In genomic region chr19:10811391-10812111, GRCh38 we compare ENCODE assay signal across 1 cellular context.
TF ChIP-seq lines count a peak whose summit lies in the region.

No MANE protein-coding gene starts in this region.

TF ChIP-seq in K562, 482 proteins besides CTCF, POLR2A, EP300 and RAD21:
- peak; percentile 34 for TF ChIP-seq ZFX (CRISPR knock-in tag; IDR thresholded peaks at IDR 0.05)
- TF ChIP-seq ZBTB7A (IDR thresholded peaks at IDR 0.05; ENCODE audit: borderline replicate concordance, control insufficient read depth, low read depth, low read length): peak; percentile 61; the same call in 1 of the 2 replicates
- TF ChIP-seq ZNF212 (CRISPR knock-in tag; IDR thresholded peaks at IDR 0.05): no peak
- 0 out of 2 replicates have a peak, but pooled peaks have one; percentile 8 for TF ChIP-seq SPI1 (IDR thresholded peaks at IDR 0.05; ENCODE audit: borderline replicate concordance, low read depth, low read length)
- TF ChIP-seq PML (IDR thresholded peaks at IDR 0.05; ENCODE audit: low read length): 0 out of 2 replicates have a peak, but pooled peaks have one; percentile 34
- peak; percentile 57 for TF ChIP-seq TEAD4 (IDR thresholded peaks at IDR 0.05; ENCODE audit: low read length)
- no peak for TF ChIP-seq TEAD4 (CRISPR knock-in tag; IDR thresholded peaks at IDR 0.05; ENCODE audit: borderline replicate concordance)
- peak; percentile 40; the same call in 1 of the 2 replicates for TF ChIP-seq POLR2AphosphoS5 (IDR thresholded peaks at IDR 0.05; ENCODE audit: control insufficient read depth, insufficient read depth, low read depth, low read length)
- peak in 1 of 2 experiments; percentile 76; a peak in 2 of 4 replicates for TF ChIP-seq RCOR1 (IDR thresholded peaks at IDR 0.05; ENCODE audit: borderline replicate concordance in 1 of 2, low read depth in 2 of 2, low read length in 2 of 2)
- TF ChIP-seq PBX2 (CRISPR knock-in tag; IDR thresholded peaks at IDR 0.05; ENCODE audit: low read depth): no peak
- no peak for TF ChIP-seq PBX2 (tag; conservative IDR thresholded peaks at IDR 0.05; ENCODE audit: low read depth)
- TF ChIP-seq RBM17 (IDR thresholded peaks at IDR 0.05; ENCODE audit: borderline replicate concordance, low read depth, low read length): no peak
- TF ChIP-seq MNT (conservative IDR thresholded peaks at IDR 0.05): peak in 1 of 2 experiments; percentile 41; a peak in 1 of 4 replicates
- TF ChIP-seq MYNN (IDR thresholded peaks at IDR 0.05): peak; percentile 10; the same call in 1 of the 2 replicates
- no peak for TF ChIP-seq MYNN (CRISPR knock-in tag; IDR thresholded peaks at IDR 0.05)
- TF ChIP-seq FOSL1 (tag; conservative IDR thresholded peaks at IDR 0.05): no peak
- TF ChIP-seq RBM22 (IDR thresholded peaks at IDR 0.05; ENCODE audit: low read depth, low read length, poor library complexity, severe bottlenecking): peak; percentile 91
- TF ChIP-seq TCF3 (CRISPR knock-in tag; IDR thresholded peaks at IDR 0.05): peak; percentile 81
- no peak for TF ChIP-seq CSDE1 (IDR thresholded peaks at IDR 0.05)
- TF ChIP-seq NR2C1 (IDR thresholded peaks at IDR 0.05): peak; percentile 80
- peak; percentile 80 for TF ChIP-seq NR2C1 (tag; IDR thresholded peaks at IDR 0.05)
- TF ChIP-seq CBFA2T3 (IDR thresholded peaks at IDR 0.05): peak; percentile 83
- TF ChIP-seq CREM (IDR thresholded peaks at IDR 0.05; ENCODE audit: low read depth): 0 out of 2 replicates have a peak, but pooled peaks have one; percentile 17
- TF ChIP-seq TRIM28 (IDR thresholded peaks at IDR 0.05): peak; percentile 39; the same call in 1 of the 2 replicates
- peak; percentile 50 for TF ChIP-seq CXXC5 (CRISPR knock-in tag; IDR thresholded peaks at IDR 0.05)
- peak; percentile 73 for TF ChIP-seq ZNF592 (IDR thresholded peaks at IDR 0.05)
- peak; percentile 36; the same call in 1 of the 2 replicates for TF ChIP-seq BHLHE40 (IDR thresholded peaks at IDR 0.05; ENCODE audit: low read length)
- TF ChIP-seq NR2C2 (CRISPR knock-in tag; IDR thresholded peaks at IDR 0.05): no peak
- TF ChIP-seq NR2C2 (tag; IDR thresholded peaks at IDR 0.05): peak; percentile 53; the same call in 1 of the 2 replicates
- 0 out of 2 replicates have a peak, but pooled peaks have one; percentile 18 for TF ChIP-seq TFAP4 (CRISPR knock-in tag; IDR thresholded peaks at IDR 0.05; ENCODE audit: borderline replicate concordance)
- TF ChIP-seq HNRNPL (IDR thresholded peaks at IDR 0.05; ENCODE audit: low read depth, low read length): no peak
- 0 out of 2 replicates have a peak, but pooled peaks have one; percentile 36 for TF ChIP-seq CBFB (CRISPR knock-in tag; IDR thresholded peaks at IDR 0.05)
- TF ChIP-seq ESRRA (IDR thresholded peaks at IDR 0.05; ENCODE audit: borderline replicate concordance, low read depth): peak; percentile 71
- 0 out of 2 replicates have a peak, but pooled peaks have one; percentile 12 for TF ChIP-seq L3MBTL2 (IDR thresholded peaks at IDR 0.05)
- no peak for TF ChIP-seq ZNF699 (CRISPR knock-in tag; IDR thresholded peaks at IDR 0.05; ENCODE audit: insufficient replicate concordance)
- TF ChIP-seq SMARCA4 (IDR thresholded peaks at IDR 0.05): peak; percentile 35; the same call in 1 of the 2 replicates
- TF ChIP-seq GABPB2 (CRISPR knock-in tag; conservative IDR thresholded peaks at IDR 0.05): no peak
- peak; percentile 68 for TF ChIP-seq CTBP1 (IDR thresholded peaks at IDR 0.05; ENCODE audit: borderline replicate concordance)
- peak; percentile 55; the same call in 1 of the 2 replicates for TF ChIP-seq NCOR1 (IDR thresholded peaks at IDR 0.05)
- TF ChIP-seq FIP1L1 (IDR thresholded peaks at IDR 0.05; ENCODE audit: low read depth, low read length, poor library complexity, severe bottlenecking): peak; percentile 42
- TF ChIP-seq IFI16 (CRISPR knock-in tag; IDR thresholded peaks at IDR 0.05): no peak
- TF ChIP-seq TBL1XR1 (IDR thresholded peaks at IDR 0.05; ENCODE audit: low read length in 2 of 2): 0 out of 4 replicates have a peak, but pooled peaks of 1 of the 2 experiments have one; percentile 23
- peak; percentile 68 for TF ChIP-seq CBFA2T2 (conservative IDR thresholded peaks at IDR 0.05)
- no peak for TF ChIP-seq MAFK (IDR thresholded peaks at IDR 0.05; ENCODE audit: low read length)
- 0 out of 2 replicates have a peak, but pooled peaks have one; percentile 19 for TF ChIP-seq SMAD4 (CRISPR knock-in tag; conservative IDR thresholded peaks at IDR 0.05)
- TF ChIP-seq ARID1B (IDR thresholded peaks at IDR 0.05): peak; percentile 69
- TF ChIP-seq ZNF263 (CRISPR knock-in tag; IDR thresholded peaks at IDR 0.05; ENCODE audit: borderline replicate concordance): peak; percentile 42; the same call in 1 of the 2 replicates
- TF ChIP-seq CHD2 (IDR thresholded peaks at IDR 0.05; ENCODE audit: low read depth, low read length): no peak
- TF ChIP-seq TAL1 (IDR thresholded peaks at IDR 0.05): peak; percentile 59; the same call in 1 of the 2 replicates
- no peak for TF ChIP-seq ZC3H11A (IDR thresholded peaks at IDR 0.05; ENCODE audit: low read depth, low read length)
- TF ChIP-seq PKNOX1 (IDR thresholded peaks at IDR 0.05): peak; percentile 68; the same call in 1 of the 2 replicates
- peak; percentile 23 to 43; a peak in 1 of 4 replicates for TF ChIP-seq KDM1A (IDR thresholded peaks at IDR 0.05)
- no peak for TF ChIP-seq SIN3A (IDR thresholded peaks at IDR 0.05; ENCODE audit: borderline replicate concordance in 2 of 2, control insufficient read depth in 1 of 2, low read depth in 2 of 2, low read length in 2 of 2)
- TF ChIP-seq NRF1 (conservative IDR thresholded peaks at IDR 0.05 in 1 of 2, IDR thresholded peaks at IDR 0.05 in 1 of 2): peak; percentile 56 to 65
- no peak for TF ChIP-seq PRDM10 (IDR thresholded peaks at IDR 0.05; ENCODE audit: partially characterized antibody)
- TF ChIP-seq EGR1 (conservative IDR thresholded peaks at IDR 0.05): peak; percentile 33
- TF ChIP-seq JUND (IDR thresholded peaks at IDR 0.05; ENCODE audit: borderline replicate concordance, low read depth, low read length): 0 out of 2 replicates have a peak, but pooled peaks have one; percentile 33
- TF ChIP-seq JUND (tag; IDR thresholded peaks at IDR 0.05; ENCODE audit: borderline replicate concordance, low read depth, low read length): no peak; the same call in 2 of the 3 replicates
